24 cellular contexts compared by ENCODE assay signal in the genomic region with DNA sequence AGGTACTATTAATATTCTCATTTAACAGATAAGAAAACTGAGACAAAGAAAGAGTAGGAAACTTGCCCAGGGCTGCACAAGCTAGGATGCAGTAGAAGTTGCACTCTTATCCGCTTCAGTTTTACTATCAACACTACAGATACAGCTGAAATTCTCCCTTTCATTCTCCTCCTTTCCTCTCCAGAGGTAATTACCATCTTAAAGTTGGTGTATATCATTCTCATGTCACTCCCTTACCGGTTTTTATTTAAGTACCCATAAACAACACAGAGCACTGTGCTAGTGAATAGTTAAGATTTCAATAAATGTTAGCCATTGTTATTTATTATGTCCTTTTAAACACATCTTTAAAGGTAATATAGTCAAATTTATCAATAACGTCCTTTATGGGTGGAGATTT.
"Had no signal": no experiment of that assay in that cellular context is flagged by ENCODE, and none has a peak within 500 bp of the region (broad histone marks: within the 10 kb centered on the region; RNA-seq: fewer than 3 reads in every experiment).

No MANE protein-coding gene starts in this region.

- H3K9me3 Mint-ChIP-seq: activated naive CD4-positive, alpha-beta T cell treated with anti-CD3 and anti-CD28 coated beads, Interleukin-2, amount 50 U/mL, for 24 hours; WTC11 had no signal

- H3K4me3 Mint-ChIP-seq: activated naive CD4-positive, alpha-beta T cell treated with anti-CD3 and anti-CD28 coated beads, Interleukin-2, amount 50 U/mL, for 24 hours; WTC11 had no signal

- H3K27ac Mint-ChIP-seq: activated naive CD4-positive, alpha-beta T cell treated with anti-CD3 and anti-CD28 coated beads, Interleukin-2, amount 50 U/mL, for 24 hours; progenitor cell of endocrine pancreas; WTC11 had no signal

- H3K27me3 Mint-ChIP-seq: activated naive CD4-positive, alpha-beta T cell treated with anti-CD3 and anti-CD28 coated beads, Interleukin-2, amount 50 U/mL, for 24 hours; progenitor cell of endocrine pancreas had no signal

- H3K9me3 ChIP-seq: adrenal gland, ascending aorta, esophagus muscularis mucosa, sigmoid colon, testis, upper lobe of left lung had no signal

- FAIRE-seq: frontal cortex had no signal

- DNase-seq: activated gamma-delta T cell; adrenal gland; central memory CD4-positive, alpha-beta T cell; dermis blood vessel endothelial cell; effector memory CD4-positive, alpha-beta T cell; hippocampal formation; kidney glomerular epithelial cell; left ventricle myocardium superior; mammary epithelial cell; retina; sigmoid colon; stimulated activated CD4-positive, alpha-beta T cell treated with anti-CD3 and anti-CD28 coated beads, Interleukin-15, amount 100 ng/mL, for 24 hours; stimulated activated naive CD4-positive, alpha-beta T cell; T1000; testis; upper lobe of left lung had no signal

- H3K4me3 ChIP-seq: adrenal gland, ascending aorta, esophagus muscularis mucosa, sigmoid colon, smooth muscle cell, testis, upper lobe of left lung had no signal

- H3K27me3 ChIP-seq: adrenal gland, ascending aorta, esophagus muscularis mucosa, sigmoid colon, testis, upper lobe of left lung had no signal

- H3K4me2 ChIP-seq: smooth muscle cell had no signal

- ATAC-seq: left ventricle myocardium superior, SK-N-SH treated with all-trans-retinoic acid at 6 μM for 48 hours, WTC11 had no signal

- H3K27ac ChIP-seq: adrenal gland, ascending aorta, esophagus muscularis mucosa, sigmoid colon, testis, upper lobe of left lung had no signal
